In genomic region chr9:75041041-75041440, GRCh38 we compare ENCODE assay signal across 24 cellular contexts. TPM values are rescaled to one million over a fixed set of nuclear protein-coding genes. Genes with fewer than 3 reads are reported as not detected.
DNase-seq lines count a peak whose midpoint lies in the region; ATAC-seq and TF ChIP-seq lines count a peak whose summit lies in the region.
"Had no signal": no experiment of that assay in that cellular context is flagged by ENCODE, and none has a peak within 500 bp of the region (broad histone marks: within the 10 kb centered on the region; RNA-seq: fewer than 3 reads in every experiment).

No MANE protein-coding gene starts in this region.

- H3K4me1 Mint-ChIP-seq in HFFc6 (ENCODE audit: low read depth): peaks cover 41% of the 10 kb centered on the region
- no peaks in the 10 kb centered on the region for H3K4me1 Mint-ChIP-seq in activated T-helper 17 cell treated with anti-CD3 and anti-CD28 coated beads, Interleukin-2, amount 50 U/mL, for 72 hours
- H3K4me1 Mint-ChIP-seq: CD4-positive, alpha-beta memory T cell had no signal

- no peak overlapping the region for H3K4me3 ChIP-seq in fibroblast of mammary gland (ENCODE audit: control insufficient read depth, low read depth, low read length)
- H3K4me3 ChIP-seq: GM12878, HAP-1 had no signal

- TF ChIP-seq CTCF in HFFc6 (IDR thresholded peaks at IDR 0.05): no peak
- no peak for TF ChIP-seq CTCF in fibroblast of mammary gland (conservative IDR thresholded peaks at IDR 0.05; ENCODE audit: control insufficient read depth, insufficient read depth, low read depth, low read length)

- 0 out of 2 replicates have a peak, but pooled peaks cover 1% of the 10 kb centered on the region for H3K27me3 Mint-ChIP-seq in HFFc6 (ENCODE audit: insufficient read depth)
- H3K27me3 Mint-ChIP-seq in activated T-helper 17 cell treated with anti-CD3 and anti-CD28 coated beads, Interleukin-2, amount 50 U/mL, for 72 hours: peaks cover 10% of the 10 kb centered on the region

- no peak for TF ChIP-seq POLR2A in erythroblast (IDR thresholded peaks at IDR 0.05; ENCODE audit: low read length)

- DNase-seq in HFFc6 (no peak), fibroblast of mammary gland (ENCODE audit: low read depth) (peak; percentile 37), stromal cell of bone marrow (ENCODE audit: low read depth) (peak; percentile 4), erythroblast (lab: John Stamatoyannopoulos, UW) (no peak), COLO829 (ENCODE audit: low spot score) (no peak), activated gamma-delta T cell (lab: John Stamatoyannopoulos, UW) (no peak)
- DNase-seq: C1 segment of cervical spinal cord; CD4-positive, alpha-beta memory T cell; DMS 273 treated with DMSO at 0.1 percent for 48 hours; DMS79; EL; GDM1; GOT3; Karpas-422; NCI-H1092 treated with DMSO at 0.1 percent for 48 hours; NCI-H1436 treated with DMSO at 0.1 percent for 48 hours; NCI-H1930; NCI-H2107; NCI-H524; NCI-H748 treated with DMSO at 0.1 percent for 48 hours; PC-3 had no signal

- ATAC-seq in activated T-helper 17 cell treated with anti-CD3 and anti-CD28 coated beads, Interleukin-2, amount 50 U/mL, for 72 hours (replicated peaks): no peak
- ATAC-seq: GM12878, PC-3 had no signal

- no peaks in the 10 kb centered on the region for H3K36me3 Mint-ChIP-seq in HFFc6 (ENCODE audit: low read depth)
- no peaks in the 10 kb centered on the region for H3K36me3 Mint-ChIP-seq in activated T-helper 17 cell treated with anti-CD3 and anti-CD28 coated beads, Interleukin-2, amount 50 U/mL, for 72 hours (ENCODE audit: low read depth)
- H3K36me3 Mint-ChIP-seq: CD4-positive, alpha-beta memory T cell had no signal

- no peaks in the 10 kb centered on the region for H3K9me3 Mint-ChIP-seq in HFFc6
- no peaks in the 10 kb centered on the region for H3K9me3 Mint-ChIP-seq in activated T-helper 17 cell treated with anti-CD3 and anti-CD28 coated beads, Interleukin-2, amount 50 U/mL, for 72 hours
- H3K9me3 Mint-ChIP-seq: CD4-positive, alpha-beta memory T cell had no signal

- H3K27ac Mint-ChIP-seq in HFFc6: peak overlapping the region; percentile 93
- H3K27ac Mint-ChIP-seq in activated T-helper 17 cell treated with anti-CD3 and anti-CD28 coated beads, Interleukin-2, amount 50 U/mL, for 72 hours: peak overlapping the region; percentile 5
- H3K27ac Mint-ChIP-seq: CD4-positive, alpha-beta memory T cell had no signal

- peak overlapping the region; percentile 36 for H3K4me3 Mint-ChIP-seq in HFFc6
- no peak overlapping the region for H3K4me3 Mint-ChIP-seq in activated T-helper 17 cell treated with anti-CD3 and anti-CD28 coated beads, Interleukin-2, amount 50 U/mL, for 72 hours
- H3K4me3 Mint-ChIP-seq: CD4-positive, alpha-beta memory T cell had no signal

RNA-seq across cellular contexts. Expression of gene CARNMT1, which starts 12.9 kb away (rescaled TPM):
- total RNA-seq in HFFc6 (2021; fragmentation: NEBNext Ultra II Directional; extraction: Animal tissue kit (Norgen Biotek cat#: 25700)): 10 to 100 TPM; 28.1 to 34.3 (median 30.8) TPM
- total RNA-seq in activated T-helper 17 cell treated with anti-CD3 and anti-CD28 coated beads, Interleukin-2, amount 50 U/mL, for 72 hours: 10 to 100 TPM; 26.8 to 39.1 TPM

RNA-seq across cellular contexts. Expression of gene NMRK1, which starts 46.9 kb away (rescaled TPM):
- total RNA-seq in HFFc6 (2021; fragmentation: NEBNext Ultra II Directional; extraction: Animal tissue kit (Norgen Biotek cat#: 25700)): 10 to 100 TPM; 16.7 to 23.2 (median 18.7) TPM
- total RNA-seq in activated T-helper 17 cell treated with anti-CD3 and anti-CD28 coated beads, Interleukin-2, amount 50 U/mL, for 72 hours: 10 to 100 TPM; 39.6 to 51.5 TPM

RNA-seq across cellular contexts. Expression of gene OSTF1, which starts 47.3 kb away (rescaled TPM):
- 10 to 100 TPM; 57.9 to 71.6 (median 61.4) TPM for total RNA-seq in HFFc6 (2021; fragmentation: NEBNext Ultra II Directional; extraction: Animal tissue kit (Norgen Biotek cat#: 25700))
- 100 to 1,000 TPM; 131 to 217 TPM for total RNA-seq in activated T-helper 17 cell treated with anti-CD3 and anti-CD28 coated beads, Interleukin-2, amount 50 U/mL, for 72 hours

Comparison
In these comparisons a context has a peak if more than half of its experiments do, and no peak if none do; other contexts are left out.
1. DNase-seq: peak in fibroblast of mammary gland (single experiment) and stromal cell of bone marrow (single experiment); none in HFFc6 (single experiment), erythroblast (0 of 2), COLO829 (single experiment) and activated gamma-delta T cell (single experiment).